Comparison of ENCODE assay signal across 9 cellular contexts in genomic region chr6:89385156-89385667, GRCh38. TPM values are rescaled to one million over a fixed set of nuclear protein-coding genes. Genes with fewer than 3 reads are reported as not detected.
DNase-seq lines count a peak whose midpoint lies in the region; ATAC-seq and TF ChIP-seq lines count a peak whose summit lies in the region.
"Had no signal": no experiment of that assay in that cellular context is flagged by ENCODE, and none has a peak within 500 bp of the region (broad histone marks: within the 10 kb centered on the region; RNA-seq: fewer than 3 reads in every experiment).

No MANE protein-coding gene starts in this region.

- H3K27ac ChIP-seq in WERI-Rb-1, result peak overlapping the region; percentile 70
- H3K27ac ChIP-seq in skeletal muscle tissue (ENCODE audit: low read depth, low read length), result peak overlapping the region; percentile 79
- H3K27ac ChIP-seq: tibial artery had no signal

- in situ Hi-C loops in GM13977 (cut with MboI; ENCODE audit: low pct_unique_long_range_greater_than_20kb, low sequenced_read_pairs, unreplicated experiment), result loop anchor here (25.0 kb wide), 1 partner anchor 398 kb away; no protein-coding TSS in a partner anchor

- no peak overlapping the region for H3K9ac ChIP-seq in skeletal muscle tissue (ENCODE audit: low read depth in 1 of 3, low read length in 3 of 3)

- peak; percentile 11 for DNase-seq in NOMO-1 treated with DMSO at 0.1 percent for 48 hours (lab: John Stamatoyannopoulos, UW; ENCODE audit: unreplicated experiment)
- no peak for DNase-seq in NOMO-1 (lab: John Stamatoyannopoulos, UW; ENCODE audit: unreplicated experiment in 2 of 2)
- DNase-seq in WERI-Rb-1, result peak; percentile 72
- DNase-seq in GM13977 (ENCODE audit: low spot score), result no peak
- DNase-seq in 8988T, result no peak
- DNase-seq: tibial artery had no signal

- H3K4me1 ChIP-seq in skeletal muscle tissue (ENCODE audit: control insufficient read depth in 3 of 3, insufficient read depth in 3 of 3, low read length in 3 of 3), result peaks cover 28 to 58% (median 37%) of the 10 kb centered on the region in 3 donors
- H3K4me1 ChIP-seq: tibial artery had no signal

- H3K36me3 ChIP-seq in WERI-Rb-1 (peaks cover 10% of the 10 kb centered on the region), skeletal muscle tissue (ENCODE audit: control insufficient read depth in 3 of 3, insufficient read depth in 3 of 3, low read length in 3 of 3) (peaks cover 0 to 3% (median 3%) of the 10 kb centered on the region in 3 donors)

- no peak for TF ChIP-seq CTCF in WERI-Rb-1 (IDR thresholded peaks at IDR 0.05; ENCODE audit: low read depth, low read length)
- no peak for TF ChIP-seq CTCF in GM13977 (IDR thresholded peaks at IDR 0.05; ENCODE audit: extremely low read depth, insufficient read depth, missing control alignments)

- ATAC-seq in HG03378 (IDR thresholded peaks at IDR 0.05; ENCODE audit: unreplicated experiment), result peak; percentile 39
- ATAC-seq in GM21723 (IDR thresholded peaks at IDR 0.05; ENCODE audit: unreplicated experiment), result no peak

- H3K27me3 ChIP-seq in WERI-Rb-1 (ENCODE audit: insufficient read depth, low read depth, severe bottlenecking), result no peaks in the 10 kb centered on the region
- no peaks in the 10 kb centered on the region for H3K27me3 ChIP-seq in skeletal muscle tissue (ENCODE audit: control insufficient read depth in 3 of 3, insufficient read depth in 3 of 3, low read length in 3 of 3)
- H3K27me3 ChIP-seq: tibial artery had no signal

- H3K9me3 ChIP-seq in WERI-Rb-1 (ENCODE audit: severe bottlenecking) (no peaks in the 10 kb centered on the region), skeletal muscle tissue (ENCODE audit: control insufficient read depth in 3 of 3, low read length in 3 of 3) (no peaks in the 10 kb centered on the region)
- H3K9me3 ChIP-seq: tibial artery had no signal

- H3K4me3 ChIP-seq in WERI-Rb-1 (ENCODE audit: low read depth, low read length), result no peak overlapping the region
- H3K4me3 ChIP-seq in skeletal muscle tissue (ENCODE audit: low read length in 3 of 3), result no peak overlapping the region
- H3K4me3 ChIP-seq: tibial artery had no signal

RNA-seq across cellular contexts. Expression of gene RRAGD, which starts 26.9 kb away (rescaled TPM):
- 65.8 TPM for total RNA-seq in skeletal muscle tissue

RNA-seq across cellular contexts. Expression of gene UBE2J1, which starts 32.7 kb away (rescaled TPM):
- total RNA-seq in skeletal muscle tissue, result 28.2 TPM

RNA-seq across cellular contexts. Expression of gene ANKRD6, which starts 47.7 kb away (rescaled TPM):
- 4.2 TPM for total RNA-seq in skeletal muscle tissue

Comparison
In these comparisons a context has a peak if more than half of its experiments do, and no peak if none do; other contexts are left out.
1. DNase-seq: peak in NOMO-1 treated with DMSO at 0.1 percent for 48 hours (single experiment) and WERI-Rb-1 (single experiment); none in NOMO-1 (0 of 2), GM13977 (single experiment) and 8988T (single experiment).